1 cellular context compared by ENCODE assay signal in genomic region chr10:4003348-4003973, GRCh38.
TF ChIP-seq lines count a peak whose summit lies in the region.

No MANE protein-coding gene starts in this region.

TF ChIP-seq in GM12878, 131 proteins besides CTCF, POLR2A, EP300 and RAD21 (continued from another document and continues in another):
- no peak for TF ChIP-seq USF2 (IDR thresholded peaks at IDR 0.05; ENCODE audit: borderline replicate concordance, low read depth, low read length)
- no peak for TF ChIP-seq E4F1 (IDR thresholded peaks at IDR 0.05; ENCODE audit: borderline replicate concordance, partially characterized antibody)
- no peak for TF ChIP-seq NFXL1 (IDR thresholded peaks at IDR 0.05; ENCODE audit: borderline replicate concordance)
- TF ChIP-seq ZZZ3 (IDR thresholded peaks at IDR 0.05; ENCODE audit: control insufficient read depth, insufficient read length, low read depth) = no peak
- TF ChIP-seq ELK1 (IDR thresholded peaks at IDR 0.05; ENCODE audit: low read depth, low read length) = no peak
- TF ChIP-seq CBFB (IDR thresholded peaks at IDR 0.05; ENCODE audit: low read depth) = no peak
- peak; percentile 68 for TF ChIP-seq PBX3 (IDR thresholded peaks at IDR 0.05; ENCODE audit: insufficient replicate concordance, low read depth, low read length)
- TF ChIP-seq CUX1 (IDR thresholded peaks at IDR 0.05; ENCODE audit: insufficient replicate concordance, low read depth, low read length) = peak; percentile 30
- 0 out of 2 replicates have a peak, but pooled peaks have one; percentile 47 for TF ChIP-seq ATF2 (IDR thresholded peaks at IDR 0.05; ENCODE audit: low read length)
- no peak for TF ChIP-seq ZBED1 (IDR thresholded peaks at IDR 0.05; ENCODE audit: borderline replicate concordance)
- TF ChIP-seq ATF3 (IDR thresholded peaks at IDR 0.05; ENCODE audit: borderline replicate concordance, extremely low read depth, low read depth, low read length) = no peak
- TF ChIP-seq ZNF207 (IDR thresholded peaks at IDR 0.05; ENCODE audit: borderline replicate concordance) = no peak
- TF ChIP-seq HSF1 (IDR thresholded peaks at IDR 0.05; ENCODE audit: low read depth, low read length) = no peak
- no peak for TF ChIP-seq SRF (IDR thresholded peaks at IDR 0.05; ENCODE audit: low read depth in 2 of 2, low read length in 2 of 2)
- no peak for TF ChIP-seq RCOR1 (conservative IDR thresholded peaks at IDR 0.05; ENCODE audit: low read depth, low read length)
- no peak for TF ChIP-seq FOXK2 (IDR thresholded peaks at IDR 0.05)
- TF ChIP-seq STAT1 (conservative IDR thresholded peaks at IDR 0.05) = no peak
- TF ChIP-seq ETV6 (conservative IDR thresholded peaks at IDR 0.05 in 1 of 2, IDR thresholded peaks at IDR 0.05 in 1 of 2; ENCODE audit: borderline replicate concordance in 1 of 2, low read depth in 1 of 2) = no peak
- no peak for TF ChIP-seq SREBF1 (IDR thresholded peaks at IDR 0.05; ENCODE audit: low read length)
- TF ChIP-seq HDAC2 (IDR thresholded peaks at IDR 0.05) = no peak
- no peak for TF ChIP-seq IRF3 (IDR thresholded peaks at IDR 0.05)
- TF ChIP-seq HCFC1 (IDR thresholded peaks at IDR 0.05; ENCODE audit: low read length) = no peak
- no peak for TF ChIP-seq HDAC6 (IDR thresholded peaks at IDR 0.05; ENCODE audit: unreplicated experiment)
- TF ChIP-seq MXI1 (IDR thresholded peaks at IDR 0.05; ENCODE audit: low read depth, low read length) = no peak
- no peak for TF ChIP-seq GABPA (IDR thresholded peaks at IDR 0.05; ENCODE audit: low read depth)
- TF ChIP-seq ZNF592 (IDR thresholded peaks at IDR 0.05) = no peak
- peak; percentile 92 for TF ChIP-seq PKNOX1 (IDR thresholded peaks at IDR 0.05)
- TF ChIP-seq POLR2AphosphoS5 (IDR thresholded peaks at IDR 0.05; ENCODE audit: low read length) = no peak
- TF ChIP-seq BRCA1 (IDR thresholded peaks at IDR 0.05; ENCODE audit: low read depth, low read length) = no peak
- TF ChIP-seq BCL11A (IDR thresholded peaks at IDR 0.05; ENCODE audit: low read depth, low read length) = peak; percentile 76
